Comparison of ENCODE assay signal across 21 cellular contexts in the genomic region with DNA sequence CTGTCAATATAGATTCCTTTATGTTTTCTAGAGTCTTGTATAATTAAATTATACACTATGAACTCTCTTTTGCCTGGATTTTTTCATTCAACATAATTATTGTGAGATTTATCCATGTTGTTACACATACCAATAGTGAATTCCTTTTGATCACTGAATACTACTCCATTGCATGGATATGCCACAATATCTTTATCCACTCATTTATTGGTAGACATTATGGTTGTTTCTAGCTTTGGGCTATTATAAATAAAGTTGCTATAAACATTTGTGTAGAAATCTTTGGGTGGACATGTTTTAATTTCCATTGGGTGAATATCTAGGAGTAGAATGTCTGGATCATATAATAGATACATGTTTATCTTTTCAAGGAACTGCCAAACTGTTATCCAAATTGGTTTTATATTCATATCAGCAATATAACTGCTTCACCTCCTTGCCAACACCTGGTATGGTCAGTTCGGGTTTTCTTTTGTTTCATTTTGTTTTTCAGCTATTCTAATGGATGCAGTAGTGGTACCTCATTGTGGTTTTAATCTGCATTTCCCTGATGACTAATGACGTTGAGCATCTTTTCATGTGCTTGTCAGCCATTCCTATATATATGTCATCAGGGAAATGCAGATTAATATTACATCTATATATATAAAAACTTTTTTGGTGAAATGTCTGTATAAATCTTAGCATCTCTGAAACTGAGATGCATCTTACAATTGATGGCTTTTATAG. TPM values are rescaled to one million over a fixed set of nuclear protein-coding genes. Genes with fewer than 3 reads are reported as not detected.
"Had no signal": no experiment of that assay in that cellular context is flagged by ENCODE, and none has a peak within 500 bp of the region (broad histone marks: within the 10 kb centered on the region; RNA-seq: fewer than 3 reads in every experiment).

No MANE protein-coding gene starts in this region.

- H3K36me3 ChIP-seq: brain microvascular endothelial cell, suprapubic skin had no signal

- H3K36me3 Mint-ChIP-seq: activated CD8-positive, alpha-beta memory T cell treated with anti-CD3 and anti-CD28 coated beads, Interleukin-2, amount 10 ng/mL, durations not matched to agents 7 days and 5 days; immature natural killer cell; type B pancreatic cell had no signal

- H3K27me3 ChIP-seq: brain microvascular endothelial cell, suprapubic skin had no signal

- DNase-seq: activated CD4-positive, alpha-beta T cell treated with anti-CD3 and anti-CD28 coated beads, Interleukin-2, amount 50 U/mL, for 1 hour; activated CD4-positive, CD25-positive, alpha-beta regulatory T cell; activated CD8-positive, alpha-beta memory T cell treated with anti-CD3 and anti-CD28 coated beads, Interleukin-2, amount 10 ng/mL, durations not matched to agents 7 days and 5 days; amniotic stem cell; brain microvascular endothelial cell; cerebellar nuclear complex; dermis blood vessel endothelial cell; immature natural killer cell; left cardiac atrium; occipital lobe; right cardiac atrium; stimulated activated CD4-positive, alpha-beta T cell treated with anti-CD3 and anti-CD28 coated beads, Interleukin-1b, Interleukin-23, amount 100 ng/mL, for 48 hours; stimulated activated naive CD4-positive, alpha-beta T cell; T-helper 2 cell had no signal

- H3K4me1 Mint-ChIP-seq: nephron had no signal

- H3K4me3 ChIP-seq: lung, suprapubic skin had no signal

- H3K27ac ChIP-seq: brain microvascular endothelial cell, suprapubic skin had no signal

- ATAC-seq: activated CD8-positive, alpha-beta memory T cell treated with anti-CD3 and anti-CD28 coated beads, Interleukin-2, amount 10 ng/mL, durations not matched to agents 7 days and 5 days; esophagus mucosa; left cardiac atrium; right cardiac atrium had no signal

- H3K4me1 ChIP-seq: suprapubic skin had no signal

- H3K9me3 Mint-ChIP-seq: immature natural killer cell, nephron, type B pancreatic cell had no signal

- H3K4me3 Mint-ChIP-seq: activated CD8-positive, alpha-beta memory T cell treated with anti-CD3 and anti-CD28 coated beads, Interleukin-2, amount 10 ng/mL, durations not matched to agents 7 days and 5 days; immature natural killer cell; nephron; type B pancreatic cell had no signal

- H3K9me3 ChIP-seq: suprapubic skin had no signal

- H3K27ac Mint-ChIP-seq: activated CD8-positive, alpha-beta memory T cell treated with anti-CD3 and anti-CD28 coated beads, Interleukin-2, amount 10 ng/mL, durations not matched to agents 7 days and 5 days; immature natural killer cell; nephron; progenitor cell of endocrine pancreas; type B pancreatic cell had no signal

- FAIRE-seq: TTC549 had no signal

- H3K27me3 Mint-ChIP-seq: type B pancreatic cell had no signal

RNA-seq across cellular contexts. Expression of a gene that starts 32.1 kb away (rescaled TPM):
- total RNA-seq: occipital lobe had no signal
